Comparison of ENCODE assay signal across 8 cellular contexts in the genomic region with DNA sequence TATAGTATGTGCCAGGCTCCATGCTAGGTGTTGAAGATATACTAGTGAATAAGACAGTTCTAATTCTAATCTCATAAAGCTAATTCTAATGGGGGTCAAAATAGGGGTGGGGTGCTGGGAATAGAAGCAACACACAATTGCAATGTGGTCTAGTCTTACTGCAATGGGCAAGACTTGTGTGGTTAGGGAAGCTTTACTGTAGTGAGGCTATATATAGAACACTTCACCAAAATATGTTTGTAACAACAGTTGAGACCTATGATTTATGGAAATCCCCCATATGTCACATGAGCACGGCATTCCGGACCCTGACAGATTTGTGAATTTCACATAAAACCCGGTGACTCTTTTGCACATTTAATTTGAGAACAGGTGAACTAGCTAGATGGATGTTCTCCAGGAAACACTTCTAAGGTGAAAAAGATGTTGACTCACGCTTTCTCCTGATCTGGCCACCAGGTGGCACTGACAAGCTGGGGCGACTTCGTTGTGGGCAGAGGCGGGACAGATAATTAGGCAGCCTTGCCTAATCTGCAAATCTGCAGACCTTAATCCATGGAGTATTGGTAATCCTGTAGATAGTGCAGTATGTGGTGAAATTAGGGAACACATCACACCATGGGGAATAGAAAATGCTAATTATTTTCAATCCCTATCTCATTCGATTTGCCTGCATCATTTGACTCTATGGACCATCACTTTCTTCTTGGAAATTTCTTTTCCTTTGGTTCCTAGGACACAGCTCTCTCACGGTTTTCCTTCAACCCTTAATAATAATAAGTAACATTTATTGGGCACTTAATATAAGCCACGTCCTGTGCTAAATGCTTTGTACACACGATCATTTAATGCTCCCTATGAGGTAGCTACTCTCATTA. TPM values are rescaled to one million over a fixed set of nuclear protein-coding genes. Genes with fewer than 3 reads are reported as not detected.
DNase-seq lines count a peak whose midpoint lies in the region; ATAC-seq, FAIRE-seq and TF ChIP-seq lines count a peak whose summit lies in the region.

No MANE protein-coding gene starts in this region.

- no peaks in the 10 kb centered on the region for H3K79me2 ChIP-seq in HepG2 (ENCODE audit: insufficient read depth, low read length)

- H3K4me3 Mint-ChIP-seq in Caco-2 (ENCODE audit: unreplicated experiment), result no peak overlapping the region

- H2AFZ ChIP-seq in HepG2 (ENCODE audit: low read length), result no peak overlapping the region

- H3K4me3 ChIP-seq in Caco-2 (ENCODE audit: low read depth, low read length) (no peak overlapping the region), HAP-1 (no peak overlapping the region), HepG2 (replicated peaks in 1 of 3; ENCODE audit: insufficient read depth in 1 of 3, low read depth in 2 of 3, low read length in 3 of 3) (no peak overlapping the region)

- TF ChIP-seq EP300 in HepG2 (IDR thresholded peaks at IDR 0.05; ENCODE audit: low read depth in 2 of 2, low read length in 2 of 2), result no peak
- TF ChIP-seq EP300 in HepG2 (CRISPR knock-in tag; IDR thresholded peaks at IDR 0.05; ENCODE audit: borderline replicate concordance), result no peak

- no peaks in the 10 kb centered on the region for H3K9me3 Mint-ChIP-seq in Caco-2 (ENCODE audit: unreplicated experiment)

- intact Hi-C loops in Caco-2 (cut with micrococcal nuclease; ENCODE audit: unreplicated experiment) (loop anchor here (1.0 to 5.0 kb wide), 8 partner anchors 37 to 1312 kb away; partner anchors contain the start of gene KIAA0040), HepG2 (cut with micrococcal nuclease; ENCODE audit: unreplicated experiment) (loop anchor here (5.0 to 10.0 kb wide), 2 partner anchors 37 to 920 kb away; partner anchors contain the start of gene KIAA0040)

- no peak overlapping the region for H3K27ac ChIP-seq in HepG2 (ENCODE audit: extremely low read length, insufficient read depth, low read length)

- no peak overlapping the region for H3K27ac Mint-ChIP-seq in Caco-2 (ENCODE audit: unreplicated experiment)

- no peaks in the 10 kb centered on the region for H3K27me3 ChIP-seq in Caco-2 (replicated peaks; ENCODE audit: control insufficient read depth, insufficient read depth, low read length)
- peaks cover 20% of the 10 kb centered on the region for H3K27me3 ChIP-seq in HAP-1 (ENCODE audit: low read depth)
- H3K27me3 ChIP-seq in HepG2 (ENCODE audit: control insufficient read depth in 1 of 2, insufficient read depth in 2 of 2, low read length in 2 of 2), result peaks cover 0 to 3% of the 10 kb centered on the region in 2 experiments; a peak in 1 of 5 replicates

- H3K4me2 ChIP-seq in HepG2 (ENCODE audit: low read depth, low read length), result no peak overlapping the region

- no peaks in the 10 kb centered on the region for H3K36me3 Mint-ChIP-seq in Caco-2 (ENCODE audit: insufficient read depth, unreplicated experiment)

- FAIRE-seq in HepG2 (lab: Jason Lieb, UNC), result peak; percentile 80

- no peak overlapping the region for H3K9ac ChIP-seq in HepG2 (ENCODE audit: insufficient read depth, low read depth, low read length)

- no TSS peak for BruUV-seq in Caco-2 (replicated peaks; lab: Mats Ljungman, UMichigan)
- no TSS peak for BruUV-seq in HepG2 (replicated peaks; lab: Mats Ljungman, UMichigan)

- POLR2A ChIA-PET in Caco-2 (lab: Charles Lee) (interaction anchor here (0.5 kb wide), 1 partner anchor 155 kb away, joined by 3 read pairs; the partner anchor contains the start of gene CACYBP), HepG2 (lab: Yijun Ruan, JAX) (interaction anchor here (1.4 kb wide), 1 partner anchor 126 kb away, joined by 3 read pairs; no protein-coding TSS in a partner anchor)

- TF ChIP-seq RAD21 in HepG2 (CRISPR knock-in tag; IDR thresholded peaks at IDR 0.05), result peak; percentile 55; the same call in 1 of the 2 replicates

- TF ChIP-seq POLR2A in HepG2 (IDR thresholded peaks at IDR 0.05; ENCODE audit: insufficient read depth in 1 of 2, low read depth in 2 of 2, low read length in 2 of 2), result no peak

- in situ Hi-C loops in HAP-1 (cut with MboI; ENCODE audit: low sequenced_read_pairs) (loop anchor here (5.0 to 10.0 kb wide), 2 partner anchors 167 to 920 kb away; no protein-coding TSS in a partner anchor), HepG2 (cut with HindIII; ENCODE audit: extremely low pct_ligation_motif_present, low pct_unique_long_range_greater_than_20kb) (loop anchor here (5.0 to 25.0 kb wide), 4 partner anchors 167 to 1682 kb away; no protein-coding TSS in a partner anchor)

- peak; percentile 70 to 77 for DNase-seq in Caco-2
- DNase-seq in HAP-1 (ENCODE audit: low spot score in 2 of 2), result peak; percentile 45 to 81
- DNase-seq in NCI-H2196 treated with DMSO at 0.1 percent for 48 hours (lab: John Stamatoyannopoulos, UW; ENCODE audit: unreplicated experiment), result peak; percentile 23
- DNase-seq in activated CD4-positive, CD25-positive, alpha-beta regulatory T cell treated with anti-CD3 and anti-CD28 coated beads, Interleukin-2, amount 50 U/mL, for 16 hours (ENCODE audit: low read depth, low spot score), result peak; percentile 64
- peak; percentile 55 for DNase-seq in central memory CD4-positive, alpha-beta T cell
- DNase-seq in HepG2 (ENCODE audit: low spot score), result peak; percentile 24
- peak; percentile 53 to 55 (median 53) for DNase-seq in stimulated activated CD4-positive, alpha-beta T cell treated with anti-CD3 and anti-CD28 coated beads, TNF-alpha, amount 100 ng/mL, for 48 hours (ENCODE audit: low read depth in 3 of 3)

- TF ChIP-seq CTCF in Caco-2 (IDR thresholded peaks at IDR 0.05; ENCODE audit: insufficient read depth in 1 of 2, low read depth in 1 of 2, low read length in 1 of 2, severe bottlenecking in 1 of 2, unreplicated experiment in 1 of 2) (peak; percentile 91 to 93), HepG2 (CRISPR knock-in tag; IDR thresholded peaks at IDR 0.05) (peak; percentile 82)

- WGBS in HepG2 (ENCODE audit: low lambda C conversion rate), result 5% methylated on average over 11 of the region's 11 CpGs

- peaks cover 8% of the 10 kb centered on the region for H3K4me1 Mint-ChIP-seq in Caco-2 (ENCODE audit: low read depth, unreplicated experiment)

- H3K4me1 ChIP-seq in Caco-2 (no peaks in the 10 kb centered on the region; the same call in 1 of the 2 replicates), HAP-1 (no peaks in the 10 kb centered on the region), HepG2 (ENCODE audit: insufficient read depth, low read length) (no peaks in the 10 kb centered on the region)

- no peaks in the 10 kb centered on the region for H3K36me3 ChIP-seq in Caco-2 (ENCODE audit: control insufficient read depth, insufficient read depth, low read length)
- no peaks in the 10 kb centered on the region; the same call in 1 of the 2 replicates for H3K36me3 ChIP-seq in HAP-1 (replicated peaks)
- H3K36me3 ChIP-seq in HepG2 (replicated peaks in 1 of 2; ENCODE audit: control insufficient read depth in 1 of 2, insufficient read depth in 2 of 2, low read length in 2 of 2), result no peaks in the 10 kb centered on the region

- CTCF ChIA-PET in Caco-2 (lab: Charles Lee) (interaction anchor here (0.6 to 3.0 kb wide), 11 partner anchors 9 to 325 kb away, joined by 3 to 37 read pairs (median 4); no protein-coding TSS in a partner anchor), HepG2 (lab: Yijun Ruan, JAX; ENCODE audit: low intra/inter-chr PET ratio, low total read pairs) (interaction anchor here (1.0 to 2.0 kb wide), 4 partner anchors 67 to 733 kb away, joined by 3 to 39 read pairs (median 3); no protein-coding TSS in a partner anchor)

- H3K27me3 Mint-ChIP-seq in Caco-2 (ENCODE audit: insufficient read depth, unreplicated experiment), result peaks cover 6% of the 10 kb centered on the region

- ATAC-seq in HepG2 (peak; percentile 49), HG02938 (IDR thresholded peaks at IDR 0.05; ENCODE audit: unreplicated experiment) (no peak)

- no peaks in the 10 kb centered on the region for H3K9me3 ChIP-seq in Caco-2
- no peaks in the 10 kb centered on the region for H3K9me3 ChIP-seq in HAP-1
- H3K9me3 ChIP-seq in HepG2 (ENCODE audit: low read length), result no peaks in the 10 kb centered on the region

- no peaks in the 10 kb centered on the region for H4K20me1 ChIP-seq in HepG2 (ENCODE audit: insufficient read depth, low read length)

TF ChIP-seq in HepG2, 621 proteins besides CTCF, POLR2A, EP300 and RAD21 (continues in another document):
- TF ChIP-seq FOXA3 (CRISPR knock-in tag; IDR thresholded peaks at IDR 0.05) (0 out of 2 replicates have a peak, but pooled peaks have one; percentile 16), ELF3 (CRISPR knock-in tag; IDR thresholded peaks at IDR 0.05) (no peak), ZSCAN25 (CRISPR knock-in tag; IDR thresholded peaks at IDR 0.05) (no peak)
- TF ChIP-seq, protein P1, sequence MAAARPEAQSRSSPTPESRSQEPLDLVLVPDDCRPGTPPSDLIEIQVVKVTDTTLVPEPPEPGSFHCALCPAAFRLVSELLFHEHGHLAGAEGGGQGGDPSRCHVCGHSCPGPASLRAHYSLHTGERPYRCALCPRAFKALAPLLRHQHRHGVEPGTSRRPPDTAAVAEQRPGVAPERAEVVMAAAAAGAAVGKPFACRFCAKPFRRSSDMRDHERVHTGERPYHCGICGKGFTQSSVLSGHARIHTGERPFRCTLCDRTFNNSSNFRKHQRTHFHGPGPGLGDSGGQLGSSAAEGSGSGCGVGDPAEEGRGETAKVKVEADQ (CRISPR knock-in tag; IDR thresholded peaks at IDR 0.05; ENCODE audit: borderline replicate concordance), result no peak

RNA-seq across cellular contexts. Expression of gene KIAA0040, which starts 37.7 kb away (rescaled TPM):
- total RNA-seq in Caco-2 (2022) (18.9 and 24.9 TPM in 2 replicates), HepG2 (2016; rRNA removed; fragmentation: Illumina TruSeq; extraction: Trizol) (0.24 and 0.63 TPM in 2 replicates)
- 0.09 TPM in 1 of 2 replicates, not detected in the other for total RNA-seq in HepG2 (2016; cell fraction: cytosol; rRNA removed; fragmentation: Illumina TruSeq; extraction: Trizol; ENCODE audit: low read depth)
- 0.37 and 0.39 TPM in 2 replicates for total RNA-seq in HepG2 (2016; cell fraction: insoluble cytoplasmic fraction; rRNA removed; fragmentation: Illumina TruSeq; extraction: Trizol)
- 0.15 and 0.62 TPM in 2 replicates for total RNA-seq in HepG2 (2016; cell fraction: membrane; rRNA removed; fragmentation: Illumina TruSeq; extraction: Trizol)
- 0.37 and 0.50 TPM in 2 replicates for total RNA-seq in HepG2 (2016; cell fraction: nucleus; rRNA removed; fragmentation: Illumina TruSeq; extraction: Trizol)
- polyA plus RNA-seq in HepG2 (2011; rRNA removed), result 0.22 and 0.26 TPM in 2 replicates
- polyA plus RNA-seq in HepG2 (2011; cell fraction: cytosol; rRNA removed), result 0.31 and 0.58 TPM in 2 replicates
- polyA plus RNA-seq in HepG2 (2011; cell fraction: nucleus; rRNA removed), result 0.21 and 0.27 TPM in 2 replicates
- 0.12 and 0.19 TPM in 2 replicates for polyA plus RNA-seq in HepG2 (2012)
- polyA plus RNA-seq in HepG2 (2016; cell fraction: cytosol; fragmentation: Illumina TruSeq; extraction: Trizol; ENCODE audit: low read depth), result 0.07 and 0.11 TPM in 2 replicates
- polyA plus RNA-seq in HepG2 (2016; cell fraction: insoluble cytoplasmic fraction; fragmentation: Illumina TruSeq; extraction: Trizol; ENCODE audit: low read depth), result 0.49 and 0.85 TPM in 2 replicates
- polyA plus RNA-seq in HepG2 (2016; cell fraction: membrane; fragmentation: Illumina TruSeq; extraction: Trizol; ENCODE audit: low read depth), result 0.15 and 0.27 TPM in 2 replicates
- polyA plus RNA-seq in HepG2 (2016; cell fraction: nucleus; fragmentation: Illumina TruSeq; extraction: Trizol; ENCODE audit: insufficient read depth, low read depth), result 0.45 and 0.57 TPM in 2 replicates
- 0.44 and 15.3 TPM in 2 replicates for polyA minus RNA-seq in HepG2 (2011; rRNA and poly(A)+ RNA removed; ENCODE audit: low replicate concordance)
- 0.88 and 0.89 TPM in 2 replicates for polyA minus RNA-seq in HepG2 (2011; cell fraction: cytosol; rRNA and poly(A)+ RNA removed)
- polyA minus RNA-seq in HepG2 (2011; cell fraction: nucleus; rRNA and poly(A)+ RNA removed), result 0.25 and 0.39 TPM in 2 replicates

Comparison
In these comparisons a context has a peak if more than half of its experiments do, and no peak if none do; other contexts are left out.
1. DNase-seq: peak in every context shown above with its lines; median percentile 74 in Caco-2; 64 in activated CD4-positive, CD25-positive, alpha-beta regulatory T cell treated with anti-CD3 and anti-CD28 coated beads, Interleukin-2, amount 50 U/mL, for 16 hours; 63 in HAP-1; 55 in central memory CD4-positive, alpha-beta T cell; 53 in stimulated activated CD4-positive, alpha-beta T cell treated with anti-CD3 and anti-CD28 coated beads, TNF-alpha, amount 100 ng/mL, for 48 hours; 24 in HepG2; 23 in NCI-H2196 treated with DMSO at 0.1 percent for 48 hours.
2. RNA of gene KIAA0040, which starts 37.7 kb away (total RNA-seq): 18.9 to 24.9 TPM in Caco-2; 0.09 to 0.63 TPM in HepG2; every median in the first group is over 10 times any median in the second.